ENCODE assay signal across 31 cellular contexts in the genomic region with DNA sequence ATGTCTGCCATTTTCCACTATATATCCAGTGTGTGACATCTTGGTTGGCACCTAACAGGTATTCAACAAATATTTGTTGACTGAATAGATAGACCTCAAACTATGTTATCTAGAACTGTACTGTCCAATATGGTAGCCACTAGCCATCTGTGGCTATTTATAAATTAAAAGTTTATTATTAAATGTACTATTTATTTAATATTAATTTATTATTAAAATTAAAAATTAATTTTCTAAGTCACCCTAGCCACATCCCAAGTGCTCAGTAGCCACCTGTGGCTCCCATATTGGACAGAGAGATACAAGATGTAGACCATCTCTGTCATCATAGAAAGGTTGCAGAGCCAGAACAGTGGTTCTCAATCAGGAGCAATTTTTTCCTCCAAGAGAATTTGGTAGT.
A peak's percentile ranks its signal among the peaks of the same experiment; 100 is the strongest.
DNase-seq lines count a peak whose midpoint lies in the region; ATAC-seq, FAIRE-seq and TF ChIP-seq lines count a peak whose summit lies in the region.
"Had no signal": no experiment of that assay in that cellular context is flagged by ENCODE, and none has a peak within 500 bp of the region (broad histone marks: within the 10 kb centered on the region; RNA-seq: fewer than 3 reads in every experiment).

No MANE protein-coding gene starts in this region.

- H3K4me3 Mint-ChIP-seq in WTC11, result no peak overlapping the region
- H3K4me3 Mint-ChIP-seq: B cell; CD14-positive monocyte; CD4-positive, alpha-beta memory T cell; CD4-positive, alpha-beta T cell; CD4-positive, CD25-positive, alpha-beta regulatory T cell; CD8-positive, alpha-beta memory T cell; CD8-positive, alpha-beta T cell had no signal

- no peaks in the 10 kb centered on the region for H3K36me3 ChIP-seq in small intestine (ENCODE audit: control insufficient read depth in 2 of 2, insufficient read depth in 2 of 2, low read length in 2 of 2)
- H3K36me3 ChIP-seq: BLaER1; BLaER1 treated with 17β-estradiol and CSF1 and Interleukin-3, amounts not matched to agents 10 nM and 100 nM had no signal

- DNase-seq in WTC11 (ENCODE audit: low spot score), result no peak
- DNase-seq in small intestine, result no peak
- DNase-seq: 8988T; ACHN; AML-193; BE2C; C1 segment of cervical spinal cord; Caco-2; Calu3; CD4-positive, alpha-beta memory T cell; CD4-positive, alpha-beta T cell; CD4-positive, CD25-positive, alpha-beta regulatory T cell; CD8-positive, alpha-beta memory T cell; CD8-positive, alpha-beta T cell; COR-L47; DMS 273 treated with DMSO at 0.1 percent for 48 hours; DMS153; DMS53; DMS79; DMS79 treated with DMSO at 0.1 percent for 48 hours; DND-41; EL had no signal

- no peak for FAIRE-seq in small intestine (lab: Jason Lieb, UNC)
- FAIRE-seq: A204.1, A549 had no signal

- ATAC-seq in WTC11 (no peak), GM19397 (IDR thresholded peaks at IDR 0.05; ENCODE audit: unreplicated experiment) (no peak)
- ATAC-seq: A549; CD8-positive, alpha-beta T cell had no signal

- CTCF ChIA-PET in WTC11 (lab: Charles Lee), result interaction anchor here (2.2 kb wide), 1 partner anchor 13 kb away, joined by 10 read pairs; no protein-coding TSS in a partner anchor

- no peaks in the 10 kb centered on the region for H3K4me1 ChIP-seq in small intestine (ENCODE audit: control insufficient read depth in 2 of 2, insufficient read depth in 1 of 2, low read depth in 1 of 2, low read length in 1 of 2)
- H3K4me1 ChIP-seq: A549; BE2C; BLaER1 treated with 17β-estradiol and CSF1 and Interleukin-3, amounts not matched to agents 10 nM and 100 nM; Caco-2 had no signal

- no peak for TF ChIP-seq CTCF in 22Rv1 (IDR thresholded peaks at IDR 0.05)
- no peak for TF ChIP-seq CTCF in WTC11 (IDR thresholded peaks at IDR 0.05)

- H3K27ac Mint-ChIP-seq in WTC11, result no peak overlapping the region
- H3K27ac Mint-ChIP-seq: B cell; CD14-positive monocyte; CD4-positive, alpha-beta memory T cell; CD4-positive, alpha-beta T cell; CD4-positive, CD25-positive, alpha-beta regulatory T cell; CD8-positive, alpha-beta memory T cell; CD8-positive, alpha-beta T cell had no signal

- H3K27ac ChIP-seq in 22Rv1, result peak overlapping the region; percentile 81
- no peak overlapping the region for H3K27ac ChIP-seq in small intestine (ENCODE audit: low read depth in 1 of 2, low read length in 1 of 2)
- H3K27ac ChIP-seq: A549; BLaER1; BLaER1 treated with 17β-estradiol and CSF1 and Interleukin-3, amounts not matched to agents 10 nM and 100 nM; C4-2B had no signal

- peaks cover 33% of the 10 kb centered on the region for H3K9me3 Mint-ChIP-seq in WTC11
- H3K9me3 Mint-ChIP-seq: CD4-positive, alpha-beta T cell had no signal

- H3K27me3 ChIP-seq in small intestine (ENCODE audit: control insufficient read depth in 2 of 2, insufficient read depth in 2 of 2, low read length in 2 of 2), result no peaks in the 10 kb centered on the region
- H3K27me3 ChIP-seq: BE2C; BLaER1; BLaER1 treated with 17β-estradiol and CSF1 and Interleukin-3, amounts not matched to agents 10 nM and 100 nM had no signal

- no peak overlapping the region for H3K4me3 ChIP-seq in small intestine (ENCODE audit: low read depth in 1 of 2, low read length in 2 of 2)
- H3K4me3 ChIP-seq: A549; BLaER1; BLaER1 treated with 17β-estradiol and CSF1 and Interleukin-3, amounts not matched to agents 10 nM and 100 nM had no signal

- peaks cover 2% of the 10 kb centered on the region; the same call in 1 of the 2 replicates for H3K36me3 Mint-ChIP-seq in WTC11
- H3K36me3 Mint-ChIP-seq: CD14-positive monocyte; CD4-positive, alpha-beta memory T cell; CD4-positive, CD25-positive, alpha-beta regulatory T cell; CD8-positive, alpha-beta memory T cell; CD8-positive, alpha-beta T cell had no signal

- POLR2A ChIA-PET in WTC11 (lab: Charles Lee), result no interaction called here

- H3K27me3 Mint-ChIP-seq in WTC11 (ENCODE audit: low read depth), result 0 out of 2 replicates have a peak, but pooled peaks cover 4% of the 10 kb centered on the region
- H3K27me3 Mint-ChIP-seq: B cell; CD4-positive, alpha-beta memory T cell; CD4-positive, alpha-beta T cell; CD4-positive, CD25-positive, alpha-beta regulatory T cell; CD8-positive, alpha-beta memory T cell had no signal

- no peaks in the 10 kb centered on the region for H3K4me1 Mint-ChIP-seq in WTC11
- H3K4me1 Mint-ChIP-seq: B cell; CD14-positive monocyte; CD4-positive, alpha-beta memory T cell; CD4-positive, CD25-positive, alpha-beta regulatory T cell; CD8-positive, alpha-beta memory T cell had no signal

- H3K9me3 ChIP-seq in small intestine (ENCODE audit: control insufficient read depth, low read depth), result no peaks in the 10 kb centered on the region
- H3K9me3 ChIP-seq: A549, BE2C, BLaER1, Caco-2 had no signal

TF ChIP-seq in WTC11, 78 proteins besides CTCF, POLR2A, EP300 and RAD21:
- TF ChIP-seq HMGA2 (CRISPR knock-in tag; IDR thresholded peaks at IDR 0.05), result peak; percentile 92
- no peak for TF ChIP-seq FOXJ3 (CRISPR knock-in tag; IDR thresholded peaks at IDR 0.05; ENCODE audit: borderline replicate concordance)
